14 cellular contexts compared by ENCODE assay signal in the genomic region with DNA sequence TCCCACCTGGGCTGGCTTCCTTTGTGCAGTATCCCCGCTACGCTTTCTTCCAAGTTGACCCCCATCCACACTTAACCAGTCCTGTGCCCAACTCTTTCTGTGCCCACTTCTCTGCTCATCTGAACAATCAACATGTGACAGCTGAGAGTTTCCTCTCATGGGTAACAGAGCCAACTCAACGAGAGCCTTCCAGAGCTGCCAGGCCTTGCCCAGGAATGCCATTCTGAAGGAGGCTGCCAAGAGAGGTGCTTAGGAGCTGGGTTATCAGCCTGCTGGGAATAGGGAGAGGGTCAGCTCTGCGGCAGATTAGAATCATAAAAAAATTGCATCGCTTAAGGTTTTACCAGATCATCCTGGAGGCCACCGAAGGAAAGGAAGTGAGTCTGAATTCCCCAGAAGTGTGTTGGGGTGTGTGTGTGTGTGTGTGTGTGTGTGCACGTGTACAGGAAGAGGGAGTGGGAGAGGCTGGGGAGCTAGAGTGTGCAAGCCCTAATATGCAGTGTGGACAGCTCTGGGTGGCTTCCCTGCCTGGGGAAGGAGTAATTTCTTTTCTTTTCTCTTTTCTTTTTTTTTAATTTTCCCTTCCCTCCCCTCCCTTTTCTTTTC.
DNase-seq lines count a peak whose midpoint lies in the region; ATAC-seq and TF ChIP-seq lines count a peak whose summit lies in the region.
"Had no signal": no experiment of that assay in that cellular context is flagged by ENCODE, and none has a peak within 500 bp of the region (broad histone marks: within the 10 kb centered on the region; RNA-seq: fewer than 3 reads in every experiment).

No MANE protein-coding gene starts in this region.

- POLR2A ChIA-PET in SK-N-SH (lab: Yijun Ruan, JAX): interaction anchor here (0.6 kb wide), 1 partner anchor 273 kb away, joined by 5 read pairs; no protein-coding TSS in a partner anchor

- H3K36me3 ChIP-seq in SK-N-SH (replicated peaks in 1 of 2; ENCODE audit: control insufficient read depth in 1 of 2, insufficient read depth in 2 of 2, low read length in 1 of 2) (no peaks in the 10 kb centered on the region), left lung (no peaks in the 10 kb centered on the region), stomach (no peaks in the 10 kb centered on the region)
- H3K36me3 ChIP-seq: pancreas had no signal

- no peaks in the 10 kb centered on the region for H3K79me2 ChIP-seq in SK-N-SH (ENCODE audit: insufficient read depth)

- no peaks in the 10 kb centered on the region for H3K27me3 Mint-ChIP-seq in activated T-helper 2 cell treated with anti-CD3 and anti-CD28 coated beads, Interferon-gamma antibody, Interleukin-2, Interleukin-4, amounts not matched to agents 10 μg/mL and 5 μg/mL and 100 μg/mL, durations not matched to agents 14 hours and 24 hours and 36 hours (ENCODE audit: low read depth)

- no peak overlapping the region for H3K4me2 ChIP-seq in SK-N-SH

- no peak overlapping the region for H3K9ac ChIP-seq in SK-N-SH

- no peak for DNase-seq in SK-N-SH
- DNase-seq in activated T-helper 2 cell treated with anti-CD3 and anti-CD28 coated beads, Interferon-gamma antibody, Interleukin-2, Interleukin-4, amounts not matched to agents 10 μg/mL and 5 μg/mL and 100 μg/mL, durations not matched to agents 14 hours and 24 hours and 36 hours (ENCODE audit: low spot score): no peak
- DNase-seq in left lung: no peak
- no peak for DNase-seq in stomach
- DNase-seq in NCI-H2081 treated with DMSO at 0.1 percent for 48 hours (lab: John Stamatoyannopoulos, UW): no peak
- DNase-seq in NCI-H1092 (lab: John Stamatoyannopoulos, UW): no peak
- DNase-seq in GF-D8 (lab: John Stamatoyannopoulos, UW): no peak
- DNase-seq: DMS153, foreskin melanocyte, kidney glomerular epithelial cell, NCI-H748 treated with DMSO at 0.1 percent for 48 hours, pancreas had no signal

- no peak for TF ChIP-seq POLR2A in stomach (IDR thresholded peaks at IDR 0.05)

- ATAC-seq in SK-N-SH treated with all-trans-retinoic acid at 6 μM for 48 hours (peak; percentile 53; the same call in 2 of the 3 replicates), left lung (peak; percentile 72)
- ATAC-seq: HCT116 had no signal

- H3K27ac Mint-ChIP-seq in activated T-helper 2 cell treated with anti-CD3 and anti-CD28 coated beads, Interferon-gamma antibody, Interleukin-2, Interleukin-4, amounts not matched to agents 10 μg/mL and 5 μg/mL and 100 μg/mL, durations not matched to agents 14 hours and 24 hours and 36 hours: peak overlapping the region; percentile 75

- CTCF ChIA-PET in SK-N-SH (lab: Yijun Ruan, JAX): no interaction called here

- no peak overlapping the region for H2AFZ ChIP-seq in SK-N-SH (ENCODE audit: low read depth)

- 77% methylated on average over 7 of the region's 7 CpGs for WGBS in SK-N-SH (ENCODE audit: low lambda C conversion rate)
- 55 to 75% (median 71%) methylated on average over 7 of the region's 7 CpGs for WGBS in stomach, 5 donors

- no peaks in the 10 kb centered on the region for H3K36me3 Mint-ChIP-seq in activated T-helper 2 cell treated with anti-CD3 and anti-CD28 coated beads, Interferon-gamma antibody, Interleukin-2, Interleukin-4, amounts not matched to agents 10 μg/mL and 5 μg/mL and 100 μg/mL, durations not matched to agents 14 hours and 24 hours and 36 hours (ENCODE audit: low read depth)

- no peak for TF ChIP-seq CTCF in SK-N-SH (IDR thresholded peaks at IDR 0.05)
- TF ChIP-seq CTCF in left lung (IDR thresholded peaks at IDR 0.05): no peak
- TF ChIP-seq CTCF in stomach (IDR thresholded peaks at IDR 0.05): no peak

- H4K20me1 ChIP-seq in SK-N-SH (ENCODE audit: insufficient read depth): no peaks in the 10 kb centered on the region

- peak overlapping the region; percentile 63 for H3K4me3 Mint-ChIP-seq in activated T-helper 2 cell treated with anti-CD3 and anti-CD28 coated beads, Interferon-gamma antibody, Interleukin-2, Interleukin-4, amounts not matched to agents 10 μg/mL and 5 μg/mL and 100 μg/mL, durations not matched to agents 14 hours and 24 hours and 36 hours (ENCODE audit: low read depth)

- H3K4me1 Mint-ChIP-seq in activated T-helper 2 cell treated with anti-CD3 and anti-CD28 coated beads, Interferon-gamma antibody, Interleukin-2, Interleukin-4, amounts not matched to agents 10 μg/mL and 5 μg/mL and 100 μg/mL, durations not matched to agents 14 hours and 24 hours and 36 hours (ENCODE audit: low read depth): peaks cover 16% of the 10 kb centered on the region

- H3K27ac ChIP-seq in SK-N-SH (ENCODE audit: low read depth in 2 of 2, low read length in 1 of 2) (no peak overlapping the region), left lung (no peak overlapping the region), stomach (peak overlapping the region in 3 of 5 donors; percentile 25 to 44 (median 40))
- H3K27ac ChIP-seq: pancreas had no signal

- H3K4me3 ChIP-seq in SK-N-SH (ENCODE audit: low read depth in 2 of 2, low read length in 1 of 2) (no peak overlapping the region), left lung (no peak overlapping the region), stomach (no peak overlapping the region)
- H3K4me3 ChIP-seq: pancreas had no signal

- TF ChIP-seq RAD21 in SK-N-SH (IDR thresholded peaks at IDR 0.05; ENCODE audit: low read length): no peak

- intact Hi-C loops in activated T-helper 2 cell treated with anti-CD3 and anti-CD28 coated beads, Interferon-gamma antibody, Interleukin-2, Interleukin-4, amounts not matched to agents 10 μg/mL and 5 μg/mL and 100 μg/mL, durations not matched to agents 14 hours and 24 hours and 36 hours (cut with micrococcal nuclease): no loop called here
- intact Hi-C loops in left lung (cut with DNase I): no loop called here
- intact Hi-C loops in stomach (cut with DNase I; ENCODE audit: low total_unique reads): no loop called here

- TF ChIP-seq EP300 in SK-N-SH (IDR thresholded peaks at IDR 0.05; ENCODE audit: borderline replicate concordance in 1 of 2, low read depth in 1 of 2, low read length in 1 of 2) (no peak), stomach (IDR thresholded peaks at IDR 0.05) (no peak)

- no peaks in the 10 kb centered on the region for H3F3A ChIP-seq in SK-N-SH (replicated peaks; ENCODE audit: insufficient read depth)

- H3K4me1 ChIP-seq in SK-N-SH (ENCODE audit: control insufficient read depth in 1 of 2, insufficient read depth in 2 of 2, low read depth in 1 of 2, low read length in 1 of 2) (no peaks in the 10 kb centered on the region), left lung (peaks cover 9 to 17% of the 10 kb centered on the region in 2 donors), stomach (peaks cover 0 to 27% (median 13%) of the 10 kb centered on the region in 4 donors)
- H3K4me1 ChIP-seq: pancreas had no signal

- H3K9me3 ChIP-seq in SK-N-SH (no peaks in the 10 kb centered on the region), left lung (no peaks in the 10 kb centered on the region), stomach (no peaks in the 10 kb centered on the region)
- H3K9me3 ChIP-seq: pancreas had no signal

- H3K9me3 Mint-ChIP-seq in activated T-helper 2 cell treated with anti-CD3 and anti-CD28 coated beads, Interferon-gamma antibody, Interleukin-2, Interleukin-4, amounts not matched to agents 10 μg/mL and 5 μg/mL and 100 μg/mL, durations not matched to agents 14 hours and 24 hours and 36 hours: no peaks in the 10 kb centered on the region

- H3K9me2 ChIP-seq in SK-N-SH: no peaks in the 10 kb centered on the region

- H3K27me3 ChIP-seq in SK-N-SH (ENCODE audit: insufficient read depth) (no peaks in the 10 kb centered on the region), left lung (no peaks in the 10 kb centered on the region), stomach (no peaks in the 10 kb centered on the region)
- H3K27me3 ChIP-seq: pancreas had no signal

TF ChIP-seq in SK-N-SH treated with all-trans-retinoic acid at 6 μM for 48 hours, 23 proteins besides CTCF, POLR2A, EP300 and RAD21:
- TF ChIP-seq GLIS3 (CRISPR knock-in tag; IDR thresholded peaks at IDR 0.05) (no peak), SNAI2 (CRISPR knock-in tag; IDR thresholded peaks at IDR 0.05) (no peak), OSR1 (CRISPR knock-in tag; IDR thresholded peaks at IDR 0.05) (no peak)

TF ChIP-seq in SK-N-SH, 30 proteins besides CTCF, POLR2A, EP300 and RAD21:
- TF ChIP-seq TEAD4 (IDR thresholded peaks at IDR 0.05; ENCODE audit: borderline replicate concordance, insufficient read depth) (no peak), CHD2 (IDR thresholded peaks at IDR 0.05; ENCODE audit: low read length, partially characterized antibody) (no peak), RXRA (IDR thresholded peaks at IDR 0.05; ENCODE audit: borderline replicate concordance, low read depth) (no peak)

Comparison
In these comparisons a context has a peak if more than half of its experiments do, and no peak if none do; other contexts are left out.
1. H3K27ac ChIP-seq: peak in stomach (3 of 5); none in SK-N-SH (0 of 2) and left lung (0 of 2).